In genomic region chr7:103338864-103339263, GRCh38 we compare ENCODE assay signal across 20 cellular contexts. TPM values are rescaled to one million over a fixed set of nuclear protein-coding genes. Genes with fewer than 3 reads are reported as not detected.
DNase-seq lines count a peak whose midpoint lies in the region; ATAC-seq, FAIRE-seq and TF ChIP-seq lines count a peak whose summit lies in the region.
"Had no signal": no experiment of that assay in that cellular context is flagged by ENCODE, and none has a peak within 500 bp of the region (broad histone marks: within the 10 kb centered on the region; RNA-seq: fewer than 3 reads in every experiment).

No MANE protein-coding gene starts in this region.

- no peak overlapping the region for H3K4me3 Mint-ChIP-seq in activated T-cell treated with anti-CD3 and anti-CD28 coated beads, Interleukin-2, amount 50 U/mL, for 72 hours
- H3K4me3 Mint-ChIP-seq in type B pancreatic cell: no peak overlapping the region
- H3K4me3 Mint-ChIP-seq in CD8-positive, alpha-beta memory T cell: peak overlapping the region in 1 of 7 donors; percentile 2
- H3K4me3 Mint-ChIP-seq: B cell, HFFc6 had no signal

- H3K36me3 ChIP-seq in HEK293 (ENCODE audit: control insufficient read depth in 2 of 2, insufficient read depth in 1 of 2, low read length in 2 of 2): peaks cover 58 to 62% of the 10 kb centered on the region in 2 experiments
- H3K36me3 ChIP-seq in K562 (ENCODE audit: control insufficient read depth, insufficient read depth, low read length): peaks cover 77% of the 10 kb centered on the region
- peaks cover 32% of the 10 kb centered on the region for H3K36me3 ChIP-seq in CD8-positive, alpha-beta memory T cell (ENCODE audit: insufficient read depth, low read length)

- TF ChIP-seq RAD21 in K562 (CRISPR knock-in tag; conservative IDR thresholded peaks at IDR 0.05 in 1 of 2, IDR thresholded peaks at IDR 0.05 in 1 of 2): no peak

- TF ChIP-seq CTCF in HEK293 (tag by site-specific recombination; IDR thresholded peaks at IDR 0.05): no peak
- no peak for TF ChIP-seq CTCF in K562 (IDR thresholded peaks at IDR 0.05 in 2 of 3, conservative IDR thresholded peaks at IDR 0.05 in 1 of 3; ENCODE audit: insufficient read depth in 2 of 3, low read depth in 1 of 3, low read length in 3 of 3)
- no peak for TF ChIP-seq CTCF in type B pancreatic cell (conservative IDR thresholded peaks at IDR 0.05)

- POLR2A ChIA-PET in HEK293 (lab: Yijun Ruan, JAX) (no interaction called here), K562 (lab: Yijun Ruan, JAX) (interaction anchor here (0.7 to 1.4 kb wide), 3 partner anchors 12 to 21 kb away, joined by 3 to 5 read pairs (median 3); no protein-coding TSS in a partner anchor)
- POLR2A ChIA-PET in CD8-positive, alpha-beta memory T cell (lab: Charles Lee): no interaction called here

- no peaks in the 10 kb centered on the region for H3K9me1 ChIP-seq in K562 (ENCODE audit: control insufficient read depth, insufficient read depth, low read length)

- H3K36me3 Mint-ChIP-seq in activated T-cell treated with anti-CD3 and anti-CD28 coated beads, Interleukin-2, amount 50 U/mL, for 72 hours (ENCODE audit: insufficient read depth in 2 of 2): peaks cover 12 to 36% of the 10 kb centered on the region in 2 donors
- peaks cover 39% of the 10 kb centered on the region for H3K36me3 Mint-ChIP-seq in type B pancreatic cell
- H3K36me3 Mint-ChIP-seq in CD8-positive, alpha-beta memory T cell: peaks cover 6 to 65% (median 14%) of the 10 kb centered on the region in 3 donors

- H3K4me3 ChIP-seq in HEK293 (ENCODE audit: low read depth, low read length) (no peak overlapping the region), K562 (no peak overlapping the region)
- H3K4me3 ChIP-seq in CD8-positive, alpha-beta memory T cell (ENCODE audit: low read length): no peak overlapping the region
- H3K4me3 ChIP-seq: HAP-1 had no signal

- H3K4me1 Mint-ChIP-seq in activated T-cell treated with anti-CD3 and anti-CD28 coated beads, Interleukin-2, amount 50 U/mL, for 72 hours (ENCODE audit: low read depth): peaks cover 42% of the 10 kb centered on the region
- H3K4me1 Mint-ChIP-seq in type B pancreatic cell (ENCODE audit: unreplicated experiment): peaks cover 11% of the 10 kb centered on the region
- H3K4me1 Mint-ChIP-seq in CD8-positive, alpha-beta memory T cell: peaks cover 32 to 41% (median 36%) of the 10 kb centered on the region in 3 donors

- intact Hi-C loops in K562 (cut with micrococcal nuclease): no loop called here

- H4K20me1 ChIP-seq in K562 (replicated peaks; ENCODE audit: control insufficient read depth, insufficient read depth, low read length): no peaks in the 10 kb centered on the region

- no peak for TF ChIP-seq EP300 in K562 (IDR thresholded peaks at IDR 0.05; ENCODE audit: low read length)

- no peak overlapping the region for H3K4me2 ChIP-seq in K562 (ENCODE audit: insufficient read depth, low read length)

- no peak for DNase-seq in activated T-cell treated with anti-CD3 and anti-CD28 coated beads, Interleukin-2, amount 50 U/mL, for 72 hours
- DNase-seq in activated T-cell treated with anti-CD3 and anti-CD28 coated beads for 4 hours (no peak), K562 (ENCODE audit: extremely low read depth in 1 of 4, low spot score in 3 of 4) (no peak), type B pancreatic cell (ENCODE audit: extremely low spot score, unreplicated experiment) (no peak)
- DNase-seq in CD8-positive, alpha-beta memory T cell: no peak
- no peak for DNase-seq in stimulated activated CD4-positive, alpha-beta T cell treated with anti-CD3 and anti-CD28 coated beads, Interleukin-12 subunit alpha, Interleukin-12 subunit beta, amount 100 ng/mL, for 4 hours
- DNase-seq: C1 segment of cervical spinal cord; Caco-2; CD4-positive, alpha-beta memory T cell; DND-41; GDM1; GOT3; HFFc6 had no signal

- H3K27ac Mint-ChIP-seq in activated T-cell treated with anti-CD3 and anti-CD28 coated beads, Interleukin-2, amount 50 U/mL, for 72 hours: peak overlapping the region; percentile 64
- peak overlapping the region; percentile 9 for H3K27ac Mint-ChIP-seq in type B pancreatic cell
- H3K27ac Mint-ChIP-seq in CD8-positive, alpha-beta memory T cell: peak overlapping the region in 4 of 8 donors; percentile 7 to 66 (median 42)
- H3K27ac Mint-ChIP-seq: B cell, HFFc6 had no signal

- CTCF ChIA-PET in HEK293 (lab: Yijun Ruan, JAX) (interaction anchor here (0.6 kb wide), 1 partner anchor 41 kb away, joined by 6 read pairs; no protein-coding TSS in a partner anchor), K562 (lab: Yijun Ruan, JAX; ENCODE audit: low intra/inter-chr PET ratio) (no interaction called here)
- CTCF ChIA-PET in CD8-positive, alpha-beta memory T cell (lab: Charles Lee): no interaction called here

- no TSS peak for BruUV-seq in K562 (replicated peaks; lab: Mats Ljungman, UMichigan)

- no peaks in the 10 kb centered on the region for H3K9me3 ChIP-seq in HEK293 (ENCODE audit: control insufficient read depth, insufficient read depth, low read depth, low read length)
- no peaks in the 10 kb centered on the region for H3K9me3 ChIP-seq in K562 (replicated peaks; ENCODE audit: control insufficient read depth, insufficient read depth, low read depth, low read length)
- H3K9me3 ChIP-seq in CD8-positive, alpha-beta memory T cell (ENCODE audit: low read length): no peaks in the 10 kb centered on the region
- H3K9me3 ChIP-seq: Caco-2, HAP-1 had no signal

- 100% methylated on average over 2 of the region's 2 CpGs for WGBS in K562 (ENCODE audit: insufficient coverage, low coverage, missing lambda C conversion rate)

- no peak for FAIRE-seq in K562 (lab: Jason Lieb, UNC)
- FAIRE-seq: A204.1, GM12892, GM19239 had no signal

- no peak for ATAC-seq in activated T-cell treated with anti-CD3 and anti-CD28 coated beads, Interleukin-2, amount 50 U/mL, for 72 hours (replicated peaks in 1 of 2)
- no peak for ATAC-seq in K562

- no peaks in the 10 kb centered on the region for H3K27me3 Mint-ChIP-seq in activated T-cell treated with anti-CD3 and anti-CD28 coated beads, Interleukin-2, amount 50 U/mL, for 72 hours (ENCODE audit: low read depth)
- no peaks in the 10 kb centered on the region for H3K27me3 Mint-ChIP-seq in type B pancreatic cell
- no peaks in the 10 kb centered on the region for H3K27me3 Mint-ChIP-seq in CD8-positive, alpha-beta memory T cell
- H3K27me3 Mint-ChIP-seq: B cell; CD4-positive, alpha-beta memory T cell had no signal

- H3K27me3 ChIP-seq in K562 (ENCODE audit: control insufficient read depth in 2 of 2, insufficient read depth in 2 of 2, low read length in 2 of 2): no peaks in the 10 kb centered on the region
- no peaks in the 10 kb centered on the region for H3K27me3 ChIP-seq in CD8-positive, alpha-beta memory T cell (ENCODE audit: insufficient read depth, low read length, poor library complexity, severe bottlenecking)

- peaks cover 74% of the 10 kb centered on the region for H3K79me2 ChIP-seq in K562 (ENCODE audit: control insufficient read depth, insufficient read depth, low read length)

- H3K9me3 Mint-ChIP-seq in activated T-cell treated with anti-CD3 and anti-CD28 coated beads, Interleukin-2, amount 50 U/mL, for 72 hours: no peaks in the 10 kb centered on the region
- no peaks in the 10 kb centered on the region for H3K9me3 Mint-ChIP-seq in type B pancreatic cell
- H3K9me3 Mint-ChIP-seq in CD8-positive, alpha-beta memory T cell: no peaks in the 10 kb centered on the region
- H3K9me3 Mint-ChIP-seq: CD4-positive, alpha-beta memory T cell; HFFc6 had no signal

- no peak overlapping the region for H3K27ac ChIP-seq in HEK293 (ENCODE audit: extremely low read depth, low read depth, low read length)
- H3K27ac ChIP-seq in K562 (ENCODE audit: extremely low read depth, low read depth, low read length): no peak overlapping the region
- H3K27ac ChIP-seq in CD8-positive, alpha-beta memory T cell (ENCODE audit: low read depth, low read length): no peak overlapping the region
- H3K27ac ChIP-seq: HL-60 had no signal

- H3K9ac ChIP-seq in K562 (ENCODE audit: insufficient read depth in 1 of 2, low read depth in 2 of 2, low read length in 2 of 2): no peak overlapping the region

- in situ Hi-C loops in K562 (cut with MboI): no loop called here

- H3K4me1 ChIP-seq in HEK293 (ENCODE audit: control insufficient read depth, insufficient read depth, low read length) (no peaks in the 10 kb centered on the region), K562 (replicated peaks in 1 of 2; ENCODE audit: control insufficient read depth in 2 of 2, insufficient read depth in 2 of 2, low read length in 2 of 2) (peaks cover 3 to 5% of the 10 kb centered on the region in 2 experiments; a peak in 3 of 5 replicates)
- peaks cover 19% of the 10 kb centered on the region for H3K4me1 ChIP-seq in CD8-positive, alpha-beta memory T cell (ENCODE audit: insufficient read depth, low read length)

- no peak overlapping the region for H2AFZ ChIP-seq in K562 (ENCODE audit: low read depth, low read length)

- no peak for TF ChIP-seq POLR2A in K562 (conservative IDR thresholded peaks at IDR 0.05)

RNA-seq across cellular contexts. Expression of gene DNAJC2, which starts 5.7 kb away (rescaled TPM):
- total RNA-seq in activated T-cell treated with anti-CD3 and anti-CD28 coated beads, Interleukin-2, amount 50 U/mL, for 72 hours: 10 to 100 TPM; 37.5 to 43.6 TPM
- total RNA-seq in K562 (2011; cell fraction: chromatin; rRNA removed; ENCODE audit: low replicate concordance): 55.1 and 197 TPM in 2 replicates
- total RNA-seq in K562 (2011; cell fraction: nucleolus; rRNA removed): 30.4 and 35.0 TPM in 2 replicates
- 55.2 and 90.0 TPM in 2 replicates for total RNA-seq in K562 (2011; cell fraction: nucleoplasm; rRNA removed)
- total RNA-seq in K562 (2014; rRNA removed) (62.5 and 64.6 TPM in 2 replicates), K562 (2014; rRNA removed; fragmentation: Illumina TruSeq; extraction: Trizol) (134 and 141 TPM in 2 replicates), K562 (2015; rRNA removed; fragmentation: Illumina TruSeq; extraction: Trizol) (142 and 152 TPM in 2 replicates), K562 (2021) (82.9 and 92.1 TPM in 2 replicates), type B pancreatic cell (ENCODE audit: low replicate concordance) (28.2 and 29.9 TPM in 2 replicates)
- polyA plus RNA-seq in K562 (2011; rRNA removed) (65.2 and 86.9 TPM in 2 replicates), K562 (2014; fragmentation: Illumina TruSeq; extraction: Trizol) (121 and 157 TPM in 2 replicates), K562 (2014; fragmentation: Nextera tagmentation; extraction: Ambion mirVana) (10 to 100 TPM; 40.2 to 40.4 TPM), K562 (2014; rRNA removed) (97.3 and 118 TPM in 2 replicates)
- 11.7 and 12.3 TPM in 2 replicates for polyA plus RNA-seq in K562 (2011; cell fraction: cytosol; rRNA removed)
- 93.5 and 113 TPM in 2 replicates for polyA plus RNA-seq in K562 (2011; cell fraction: nucleus; rRNA removed)
- polyA plus RNA-seq in K562 (2012): 49.1 and 68.8 TPM in 2 replicates
- 52.3 and 65.5 TPM in 2 replicates for polyA minus RNA-seq in K562 (2011; rRNA and poly(A)+ RNA removed)
- 13.1 and 15.6 TPM in 2 replicates for polyA minus RNA-seq in K562 (2011; cell fraction: cytosol; rRNA and poly(A)+ RNA removed)
- 42.9 and 53.8 TPM in 2 replicates for polyA minus RNA-seq in K562 (2011; cell fraction: nucleus; rRNA and poly(A)+ RNA removed)
- total RNA-seq in CD8-positive, alpha-beta memory T cell: 10 to 100 TPM; 59.6 to 60.0 TPM
- 25.5 TPM for polyA plus RNA-seq in CD8-positive, alpha-beta memory T cell

RNA-seq across cellular contexts. Expression of gene PSMC2, which starts 8.6 kb away (rescaled TPM):
- total RNA-seq in activated T-cell treated with anti-CD3 and anti-CD28 coated beads, Interleukin-2, amount 50 U/mL, for 72 hours: 100 to 1,000 TPM; 132 to 166 TPM
- 67.8 and 126 TPM in 2 replicates for total RNA-seq in K562 (2011; cell fraction: chromatin; rRNA removed; ENCODE audit: low replicate concordance)
- total RNA-seq in K562 (2011; cell fraction: nucleolus; rRNA removed): 33.0 and 45.1 TPM in 2 replicates
- 84.2 and 96.5 TPM in 2 replicates for total RNA-seq in K562 (2011; cell fraction: nucleoplasm; rRNA removed)
- total RNA-seq in K562 (2014; rRNA removed) (300 and 362 TPM in 2 replicates), K562 (2014; rRNA removed; fragmentation: Illumina TruSeq; extraction: Trizol) (511 and 556 TPM in 2 replicates), K562 (2015; rRNA removed; fragmentation: Illumina TruSeq; extraction: Trizol) (468 and 484 TPM in 2 replicates), K562 (2021) (316 and 323 TPM in 2 replicates), type B pancreatic cell (ENCODE audit: low replicate concordance) (108 and 109 TPM in 2 replicates)
- polyA plus RNA-seq in K562 (2011; rRNA removed) (247 and 465 TPM in 2 replicates), K562 (2014; fragmentation: Illumina TruSeq; extraction: Trizol) (509 and 567 TPM in 2 replicates), K562 (2014; fragmentation: Nextera tagmentation; extraction: Ambion mirVana) (1,000 to 10,000 TPM in 1 of 2 experiments, 100 to 1,000 TPM in 1; 861 to 1,105 TPM), K562 (2014; rRNA removed) (383 and 534 TPM in 2 replicates)
- 128 and 155 TPM in 2 replicates for polyA plus RNA-seq in K562 (2011; cell fraction: cytosol; rRNA removed)
- 85.4 and 98.2 TPM in 2 replicates for polyA plus RNA-seq in K562 (2011; cell fraction: nucleus; rRNA removed)
- polyA plus RNA-seq in K562 (2012): 290 and 472 TPM in 2 replicates
- polyA minus RNA-seq in K562 (2011; rRNA and poly(A)+ RNA removed): 274 and 443 TPM in 2 replicates
- polyA minus RNA-seq in K562 (2011; cell fraction: cytosol; rRNA and poly(A)+ RNA removed): 58.8 and 124 TPM in 2 replicates
- polyA minus RNA-seq in K562 (2011; cell fraction: nucleus; rRNA and poly(A)+ RNA removed): 18.4 and 35.9 TPM in 2 replicates
- 100 to 1,000 TPM; 203 to 209 TPM for total RNA-seq in CD8-positive, alpha-beta memory T cell
- 107 TPM for polyA plus RNA-seq in CD8-positive, alpha-beta memory T cell

RNA-seq across cellular contexts. Expression of gene PMPCB, which starts 41.6 kb away (rescaled TPM):
- 10 to 100 TPM; 89.7 to 96.1 TPM for total RNA-seq in activated T-cell treated with anti-CD3 and anti-CD28 coated beads, Interleukin-2, amount 50 U/mL, for 72 hours
- 64.6 and 120 TPM in 2 replicates for total RNA-seq in K562 (2011; cell fraction: chromatin; rRNA removed; ENCODE audit: low replicate concordance)
- 41.2 and 44.6 TPM in 2 replicates for total RNA-seq in K562 (2011; cell fraction: nucleolus; rRNA removed)
- 67.7 and 74.3 TPM in 2 replicates for total RNA-seq in K562 (2011; cell fraction: nucleoplasm; rRNA removed)
- total RNA-seq in K562 (2014; rRNA removed) (58.6 and 61.2 TPM in 2 replicates), K562 (2014; rRNA removed; fragmentation: Illumina TruSeq; extraction: Trizol) (105 and 120 TPM in 2 replicates), K562 (2015; rRNA removed; fragmentation: Illumina TruSeq; extraction: Trizol) (84.4 and 92.9 TPM in 2 replicates), K562 (2021) (85.7 and 92.1 TPM in 2 replicates), type B pancreatic cell (ENCODE audit: low replicate concordance) (70.8 and 72.0 TPM in 2 replicates)
- polyA plus RNA-seq in K562 (2011; rRNA removed) (120 and 179 TPM in 2 replicates), K562 (2014; fragmentation: Illumina TruSeq; extraction: Trizol) (96.8 and 116 TPM in 2 replicates), K562 (2014; fragmentation: Nextera tagmentation; extraction: Ambion mirVana) (100 to 1,000 TPM; 169 to 209 TPM), K562 (2014; rRNA removed) (90.0 and 108 TPM in 2 replicates)
- polyA plus RNA-seq in K562 (2011; cell fraction: cytosol; rRNA removed): 46.2 and 77.3 TPM in 2 replicates
- 143 and 238 TPM in 2 replicates for polyA plus RNA-seq in K562 (2011; cell fraction: nucleus; rRNA removed)
- polyA plus RNA-seq in K562 (2012): 104 and 147 TPM in 2 replicates
- 60.2 and 77.9 TPM in 2 replicates for polyA minus RNA-seq in K562 (2011; rRNA and poly(A)+ RNA removed)
- polyA minus RNA-seq in K562 (2011; cell fraction: cytosol; rRNA and poly(A)+ RNA removed): 19.1 and 40.1 TPM in 2 replicates
- 22.1 and 32.7 TPM in 2 replicates for polyA minus RNA-seq in K562 (2011; cell fraction: nucleus; rRNA and poly(A)+ RNA removed)
- 10 to 100 TPM; 81.9 to 82.5 TPM for total RNA-seq in CD8-positive, alpha-beta memory T cell
- polyA plus RNA-seq in CD8-positive, alpha-beta memory T cell: 63.4 TPM
